ENCODE assay signal across 1 cellular context in the genomic region with DNA sequence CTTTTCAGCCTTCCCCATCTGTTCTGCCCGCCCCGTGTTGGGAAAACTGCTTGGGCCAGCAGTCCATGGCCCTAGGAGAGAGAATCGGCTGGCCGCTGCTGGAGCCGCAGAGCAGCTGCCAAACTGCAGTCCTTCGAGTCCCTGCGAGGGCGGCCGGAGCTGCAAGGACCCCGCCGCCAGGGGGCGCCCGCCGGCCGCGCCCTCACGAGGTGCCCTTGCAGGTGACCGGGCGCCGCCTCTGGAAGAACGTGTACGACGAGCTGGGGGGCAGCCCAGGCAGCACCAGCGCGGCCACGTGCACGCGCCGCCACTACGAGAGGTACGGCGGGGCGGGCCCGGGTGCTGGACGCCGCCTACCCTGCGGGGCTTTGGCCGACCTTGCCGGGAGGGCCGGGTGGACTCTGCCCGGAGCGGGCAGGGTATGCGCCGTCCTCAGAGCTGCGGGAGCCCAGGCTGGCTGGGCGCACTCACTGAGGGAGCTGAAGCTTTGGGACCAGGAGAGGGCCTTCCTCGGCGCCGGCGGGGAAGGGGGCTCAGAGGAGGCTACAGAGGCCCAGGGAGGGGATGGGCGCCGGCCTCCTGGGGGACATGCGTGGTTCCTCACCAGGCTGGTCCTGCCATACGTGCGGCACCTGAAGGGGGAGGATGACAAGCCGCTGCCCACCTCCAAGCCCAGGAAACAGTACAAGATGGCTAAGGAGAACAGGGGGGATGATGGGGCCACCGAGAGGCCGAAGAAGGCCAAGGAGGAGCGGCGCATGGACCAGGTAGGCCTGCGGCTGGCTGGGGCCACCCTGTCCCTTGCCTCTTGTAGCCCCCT.
A peak's percentile ranks its signal among the peaks of the same experiment; 100 is the strongest.
TF ChIP-seq lines count a peak whose summit lies in the region.

No MANE protein-coding gene starts in this region.

TF ChIP-seq in HepG2, 621 proteins besides CTCF, POLR2A, EP300 and RAD21 (continued from another document and continues in another):
- TF ChIP-seq, protein P1, sequence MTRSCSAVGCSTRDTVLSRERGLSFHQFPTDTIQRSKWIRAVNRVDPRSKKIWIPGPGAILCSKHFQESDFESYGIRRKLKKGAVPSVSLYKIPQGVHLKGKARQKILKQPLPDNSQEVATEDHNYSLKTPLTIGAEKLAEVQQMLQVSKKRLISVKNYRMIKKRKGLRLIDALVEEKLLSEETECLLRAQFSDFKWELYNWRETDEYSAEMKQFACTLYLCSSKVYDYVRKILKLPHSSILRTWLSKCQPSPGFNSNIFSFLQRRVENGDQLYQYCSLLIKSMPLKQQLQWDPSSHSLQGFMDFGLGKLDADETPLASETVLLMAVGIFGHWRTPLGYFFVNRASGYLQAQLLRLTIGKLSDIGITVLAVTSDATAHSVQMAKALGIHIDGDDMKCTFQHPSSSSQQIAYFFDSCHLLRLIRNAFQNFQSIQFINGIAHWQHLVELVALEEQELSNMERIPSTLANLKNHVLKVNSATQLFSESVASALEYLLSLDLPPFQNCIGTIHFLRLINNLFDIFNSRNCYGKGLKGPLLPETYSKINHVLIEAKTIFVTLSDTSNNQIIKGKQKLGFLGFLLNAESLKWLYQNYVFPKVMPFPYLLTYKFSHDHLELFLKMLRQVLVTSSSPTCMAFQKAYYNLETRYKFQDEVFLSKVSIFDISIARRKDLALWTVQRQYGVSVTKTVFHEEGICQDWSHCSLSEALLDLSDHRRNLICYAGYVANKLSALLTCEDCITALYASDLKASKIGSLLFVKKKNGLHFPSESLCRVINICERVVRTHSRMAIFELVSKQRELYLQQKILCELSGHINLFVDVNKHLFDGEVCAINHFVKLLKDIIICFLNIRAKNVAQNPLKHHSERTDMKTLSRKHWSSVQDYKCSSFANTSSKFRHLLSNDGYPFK (CRISPR knock-in tag; IDR thresholded peaks at IDR 0.05; ENCODE audit: borderline replicate concordance), result peak; percentile 60
- TF ChIP-seq, protein P2, sequence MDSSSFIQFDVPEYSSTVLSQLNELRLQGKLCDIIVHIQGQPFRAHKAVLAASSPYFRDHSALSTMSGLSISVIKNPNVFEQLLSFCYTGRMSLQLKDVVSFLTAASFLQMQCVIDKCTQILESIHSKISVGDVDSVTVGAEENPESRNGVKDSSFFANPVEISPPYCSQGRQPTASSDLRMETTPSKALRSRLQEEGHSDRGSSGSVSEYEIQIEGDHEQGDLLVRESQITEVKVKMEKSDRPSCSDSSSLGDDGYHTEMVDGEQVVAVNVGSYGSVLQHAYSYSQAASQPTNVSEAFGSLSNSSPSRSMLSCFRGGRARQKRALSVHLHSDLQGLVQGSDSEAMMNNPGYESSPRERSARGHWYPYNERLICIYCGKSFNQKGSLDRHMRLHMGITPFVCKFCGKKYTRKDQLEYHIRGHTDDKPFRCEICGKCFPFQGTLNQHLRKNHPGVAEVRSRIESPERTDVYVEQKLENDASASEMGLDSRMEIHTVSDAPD (CRISPR knock-in tag; IDR thresholded peaks at IDR 0.05), result no peak; the same call in none of the 2 replicates
- TF ChIP-seq DPF2 (CRISPR knock-in tag; IDR thresholded peaks at IDR 0.05; ENCODE audit: borderline replicate concordance, low read depth) (0 out of 2 replicates have a peak, but pooled peaks have one; percentile 41), FOXA1 (IDR thresholded peaks at IDR 0.05) (no peak), FOXA1 (CRISPR knock-in tag; IDR thresholded peaks at IDR 0.05) (peak; percentile 28; the same call in 1 of the 2 replicates), GABPB1 (CRISPR knock-in tag; IDR thresholded peaks at IDR 0.05) (peak; percentile 82), ZNF124 (CRISPR knock-in tag; IDR thresholded peaks at IDR 0.05) (peak; percentile 92), DMAP1 (CRISPR knock-in tag; IDR thresholded peaks at IDR 0.05) (peak; percentile 91; the same call in 1 of the 2 replicates), IRX3 (CRISPR knock-in tag; IDR thresholded peaks at IDR 0.05; ENCODE audit: borderline replicate concordance, low read depth) (0 out of 2 replicates have a peak, but pooled peaks have one; percentile 29), ATAD3A (CRISPR knock-in tag; IDR thresholded peaks at IDR 0.05) (no peak), ZKSCAN5 (CRISPR knock-in tag; IDR thresholded peaks at IDR 0.05) (no peak), RFX1 (IDR thresholded peaks at IDR 0.05) (no peak), HOXD1 (CRISPR knock-in tag; IDR thresholded peaks at IDR 0.05) (peak; percentile 83; the same call in 1 of the 2 replicates), ZNF160 (CRISPR knock-in tag; IDR thresholded peaks at IDR 0.05) (peak; percentile 80; the same call in 1 of the 2 replicates), NFYB (CRISPR knock-in tag; IDR thresholded peaks at IDR 0.05) (no peak), HOXA7 (CRISPR knock-in tag; IDR thresholded peaks at IDR 0.05) (peak; percentile 86; the same call in 1 of the 2 replicates), ZNF879 (CRISPR knock-in tag; IDR thresholded peaks at IDR 0.05) (no peak), ZNF329 (CRISPR knock-in tag; IDR thresholded peaks at IDR 0.05; ENCODE audit: low read depth) (no peak), ZNF768 (CRISPR knock-in tag; IDR thresholded peaks at IDR 0.05) (peak; percentile 73), THAP11 (CRISPR knock-in tag; IDR thresholded peaks at IDR 0.05) (peak; percentile 89), YEATS4 (CRISPR knock-in tag; IDR thresholded peaks at IDR 0.05; ENCODE audit: borderline replicate concordance) (peak; percentile 97), ZNF180 (CRISPR knock-in tag; IDR thresholded peaks at IDR 0.05; ENCODE audit: borderline replicate concordance, low read depth) (no peak), ZFP36L2 (CRISPR knock-in tag; IDR thresholded peaks at IDR 0.05) (peak; percentile 81; the same call in 1 of the 2 replicates), CBX2 (IDR thresholded peaks at IDR 0.05; ENCODE audit: low read depth, low read length) (no peak), CBX2 (CRISPR knock-in tag; IDR thresholded peaks at IDR 0.05; ENCODE audit: low read depth) (no peak), SRY (CRISPR knock-in tag; IDR thresholded peaks at IDR 0.05) (peak; percentile 81), ZNF878 (CRISPR knock-in tag; IDR thresholded peaks at IDR 0.05) (peak; percentile 69; the same call in 1 of the 2 replicates)
- TF ChIP-seq, protein P3, sequence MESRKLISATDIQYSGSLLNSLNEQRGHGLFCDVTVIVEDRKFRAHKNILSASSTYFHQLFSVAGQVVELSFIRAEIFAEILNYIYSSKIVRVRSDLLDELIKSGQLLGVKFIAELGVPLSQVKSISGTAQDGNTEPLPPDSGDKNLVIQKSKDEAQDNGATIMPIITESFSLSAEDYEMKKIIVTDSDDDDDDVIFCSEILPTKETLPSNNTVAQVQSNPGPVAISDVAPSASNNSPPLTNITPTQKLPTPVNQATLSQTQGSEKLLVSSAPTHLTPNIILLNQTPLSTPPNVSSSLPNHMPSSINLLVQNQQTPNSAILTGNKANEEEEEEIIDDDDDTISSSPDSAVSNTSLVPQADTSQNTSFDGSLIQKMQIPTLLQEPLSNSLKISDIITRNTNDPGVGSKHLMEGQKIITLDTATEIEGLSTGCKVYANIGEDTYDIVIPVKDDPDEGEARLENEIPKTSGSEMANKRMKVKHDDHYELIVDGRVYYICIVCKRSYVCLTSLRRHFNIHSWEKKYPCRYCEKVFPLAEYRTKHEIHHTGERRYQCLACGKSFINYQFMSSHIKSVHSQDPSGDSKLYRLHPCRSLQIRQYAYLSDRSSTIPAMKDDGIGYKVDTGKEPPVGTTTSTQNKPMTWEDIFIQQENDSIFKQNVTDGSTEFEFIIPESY (CRISPR knock-in tag; IDR thresholded peaks at IDR 0.05), result peak; percentile 83
- TF ChIP-seq, protein P4, sequence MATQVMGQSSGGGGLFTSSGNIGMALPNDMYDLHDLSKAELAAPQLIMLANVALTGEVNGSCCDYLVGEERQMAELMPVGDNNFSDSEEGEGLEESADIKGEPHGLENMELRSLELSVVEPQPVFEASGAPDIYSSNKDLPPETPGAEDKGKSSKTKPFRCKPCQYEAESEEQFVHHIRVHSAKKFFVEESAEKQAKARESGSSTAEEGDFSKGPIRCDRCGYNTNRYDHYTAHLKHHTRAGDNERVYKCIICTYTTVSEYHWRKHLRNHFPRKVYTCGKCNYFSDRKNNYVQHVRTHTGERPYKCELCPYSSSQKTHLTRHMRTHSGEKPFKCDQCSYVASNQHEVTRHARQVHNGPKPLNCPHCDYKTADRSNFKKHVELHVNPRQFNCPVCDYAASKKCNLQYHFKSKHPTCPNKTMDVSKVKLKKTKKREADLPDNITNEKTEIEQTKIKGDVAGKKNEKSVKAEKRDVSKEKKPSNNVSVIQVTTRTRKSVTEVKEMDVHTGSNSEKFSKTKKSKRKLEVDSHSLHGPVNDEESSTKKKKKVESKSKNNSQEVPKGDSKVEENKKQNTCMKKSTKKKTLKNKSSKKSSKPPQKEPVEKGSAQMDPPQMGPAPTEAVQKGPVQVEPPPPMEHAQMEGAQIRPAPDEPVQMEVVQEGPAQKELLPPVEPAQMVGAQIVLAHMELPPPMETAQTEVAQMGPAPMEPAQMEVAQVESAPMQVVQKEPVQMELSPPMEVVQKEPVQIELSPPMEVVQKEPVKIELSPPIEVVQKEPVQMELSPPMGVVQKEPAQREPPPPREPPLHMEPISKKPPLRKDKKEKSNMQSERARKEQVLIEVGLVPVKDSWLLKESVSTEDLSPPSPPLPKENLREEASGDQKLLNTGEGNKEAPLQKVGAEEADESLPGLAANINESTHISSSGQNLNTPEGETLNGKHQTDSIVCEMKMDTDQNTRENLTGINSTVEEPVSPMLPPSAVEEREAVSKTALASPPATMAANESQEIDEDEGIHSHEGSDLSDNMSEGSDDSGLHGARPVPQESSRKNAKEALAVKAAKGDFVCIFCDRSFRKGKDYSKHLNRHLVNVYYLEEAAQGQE (IDR thresholded peaks at IDR 0.05; ENCODE audit: borderline replicate concordance in 1 of 2, low read depth in 1 of 2, low read length in 2 of 2), result no peak
- TF ChIP-seq, protein P5, sequence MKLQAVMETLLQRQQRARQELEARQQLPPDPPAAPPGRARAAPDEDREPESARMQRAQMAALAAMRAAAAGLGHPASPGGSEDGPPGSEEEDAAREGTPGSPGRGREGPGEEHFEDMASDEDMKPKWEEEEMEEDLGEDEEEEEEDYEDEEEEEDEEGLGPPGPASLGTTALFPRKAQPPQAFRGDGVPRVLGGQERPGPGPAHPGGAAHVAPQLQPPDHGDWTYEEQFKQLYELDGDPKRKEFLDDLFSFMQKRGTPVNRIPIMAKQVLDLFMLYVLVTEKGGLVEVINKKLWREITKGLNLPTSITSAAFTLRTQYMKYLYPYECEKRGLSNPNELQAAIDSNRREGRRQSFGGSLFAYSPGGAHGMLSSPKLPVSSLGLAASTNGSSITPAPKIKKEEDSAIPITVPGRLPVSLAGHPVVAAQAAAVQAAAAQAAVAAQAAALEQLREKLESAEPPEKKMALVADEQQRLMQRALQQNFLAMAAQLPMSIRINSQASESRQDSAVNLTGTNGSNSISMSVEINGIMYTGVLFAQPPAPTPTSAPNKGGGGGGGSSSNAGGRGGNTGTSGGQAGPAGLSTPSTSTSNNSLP (IDR thresholded peaks at IDR 0.05; ENCODE audit: low read depth, low read length), result no peak
- TF ChIP-seq, protein P6, sequence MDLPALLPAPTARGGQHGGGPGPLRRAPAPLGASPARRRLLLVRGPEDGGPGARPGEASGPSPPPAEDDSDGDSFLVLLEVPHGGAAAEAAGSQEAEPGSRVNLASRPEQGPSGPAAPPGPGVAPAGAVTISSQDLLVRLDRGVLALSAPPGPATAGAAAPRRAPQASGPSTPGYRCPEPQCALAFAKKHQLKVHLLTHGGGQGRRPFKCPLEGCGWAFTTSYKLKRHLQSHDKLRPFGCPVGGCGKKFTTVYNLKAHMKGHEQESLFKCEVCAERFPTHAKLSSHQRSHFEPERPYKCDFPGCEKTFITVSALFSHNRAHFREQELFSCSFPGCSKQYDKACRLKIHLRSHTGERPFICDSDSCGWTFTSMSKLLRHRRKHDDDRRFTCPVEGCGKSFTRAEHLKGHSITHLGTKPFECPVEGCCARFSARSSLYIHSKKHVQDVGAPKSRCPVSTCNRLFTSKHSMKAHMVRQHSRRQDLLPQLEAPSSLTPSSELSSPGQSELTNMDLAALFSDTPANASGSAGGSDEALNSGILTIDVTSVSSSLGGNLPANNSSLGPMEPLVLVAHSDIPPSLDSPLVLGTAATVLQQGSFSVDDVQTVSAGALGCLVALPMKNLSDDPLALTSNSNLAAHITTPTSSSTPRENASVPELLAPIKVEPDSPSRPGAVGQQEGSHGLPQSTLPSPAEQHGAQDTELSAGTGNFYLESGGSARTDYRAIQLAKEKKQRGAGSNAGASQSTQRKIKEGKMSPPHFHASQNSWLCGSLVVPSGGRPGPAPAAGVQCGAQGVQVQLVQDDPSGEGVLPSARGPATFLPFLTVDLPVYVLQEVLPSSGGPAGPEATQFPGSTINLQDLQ (CRISPR knock-in tag; IDR thresholded peaks at IDR 0.05), result no peak; the same call in 1 of the 2 replicates
- TF ChIP-seq, protein P7, sequence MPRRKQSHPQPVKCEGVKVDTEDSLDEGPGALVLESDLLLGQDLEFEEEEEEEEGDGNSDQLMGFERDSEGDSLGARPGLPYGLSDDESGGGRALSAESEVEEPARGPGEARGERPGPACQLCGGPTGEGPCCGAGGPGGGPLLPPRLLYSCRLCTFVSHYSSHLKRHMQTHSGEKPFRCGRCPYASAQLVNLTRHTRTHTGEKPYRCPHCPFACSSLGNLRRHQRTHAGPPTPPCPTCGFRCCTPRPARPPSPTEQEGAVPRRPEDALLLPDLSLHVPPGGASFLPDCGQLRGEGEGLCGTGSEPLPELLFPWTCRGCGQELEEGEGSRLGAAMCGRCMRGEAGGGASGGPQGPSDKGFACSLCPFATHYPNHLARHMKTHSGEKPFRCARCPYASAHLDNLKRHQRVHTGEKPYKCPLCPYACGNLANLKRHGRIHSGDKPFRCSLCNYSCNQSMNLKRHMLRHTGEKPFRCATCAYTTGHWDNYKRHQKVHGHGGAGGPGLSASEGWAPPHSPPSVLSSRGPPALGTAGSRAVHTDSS (CRISPR knock-in tag; conservative IDR thresholded peaks at IDR 0.05), result no peak
- TF ChIP-seq, protein P8, sequence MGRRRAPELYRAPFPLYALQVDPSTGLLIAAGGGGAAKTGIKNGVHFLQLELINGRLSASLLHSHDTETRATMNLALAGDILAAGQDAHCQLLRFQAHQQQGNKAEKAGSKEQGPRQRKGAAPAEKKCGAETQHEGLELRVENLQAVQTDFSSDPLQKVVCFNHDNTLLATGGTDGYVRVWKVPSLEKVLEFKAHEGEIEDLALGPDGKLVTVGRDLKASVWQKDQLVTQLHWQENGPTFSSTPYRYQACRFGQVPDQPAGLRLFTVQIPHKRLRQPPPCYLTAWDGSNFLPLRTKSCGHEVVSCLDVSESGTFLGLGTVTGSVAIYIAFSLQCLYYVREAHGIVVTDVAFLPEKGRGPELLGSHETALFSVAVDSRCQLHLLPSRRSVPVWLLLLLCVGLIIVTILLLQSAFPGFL (CRISPR knock-in tag; IDR thresholded peaks at IDR 0.05), result no peak
